23 cellular contexts compared by ENCODE assay signal in the genomic region with DNA sequence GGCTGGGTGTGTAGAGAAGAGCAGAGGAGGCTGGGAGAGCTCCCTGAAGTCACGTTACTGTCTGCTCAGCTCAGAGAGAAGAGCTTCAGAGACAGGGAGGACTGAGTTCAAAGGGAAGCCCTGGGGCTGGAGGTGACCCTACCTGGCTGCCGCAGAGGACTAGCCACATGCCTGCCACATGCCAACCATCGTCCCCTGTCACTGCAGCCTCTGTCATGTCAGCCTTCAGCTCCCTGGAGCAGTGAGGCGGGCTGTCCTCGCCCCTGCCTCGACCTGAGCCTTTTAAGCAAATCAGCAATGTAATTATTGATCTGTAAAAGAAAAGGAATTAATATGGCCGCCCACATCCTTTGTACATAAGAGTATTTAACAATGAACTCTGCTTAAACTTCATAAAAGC.
DNase-seq lines count a peak whose midpoint lies in the region; ATAC-seq and TF ChIP-seq lines count a peak whose summit lies in the region.
"Had no signal": no experiment of that assay in that cellular context is flagged by ENCODE, and none has a peak within 500 bp of the region (broad histone marks: within the 10 kb centered on the region; RNA-seq: fewer than 3 reads in every experiment).

No MANE protein-coding gene starts in this region.

- TF ChIP-seq CTCF in coronary artery (IDR thresholded peaks at IDR 0.05) = no peak
- no peak for TF ChIP-seq CTCF in testis (IDR thresholded peaks at IDR 0.05)
- no peak for TF ChIP-seq CTCF in BE2C (IDR thresholded peaks at IDR 0.05; ENCODE audit: low read depth, low read length)

- no peak for TF ChIP-seq POLR2A in testis (IDR thresholded peaks at IDR 0.05)

- no peaks in the 10 kb centered on the region for H3K36me3 Mint-ChIP-seq in activated CD8-positive, alpha-beta memory T cell treated with anti-CD3 and anti-CD28 coated beads, Interleukin-2, amount 10 ng/mL, durations not matched to agents 7 days and 5 days
- H3K36me3 Mint-ChIP-seq: CD14-positive monocyte had no signal

- H3K9me3 Mint-ChIP-seq in activated CD8-positive, alpha-beta memory T cell treated with anti-CD3 and anti-CD28 coated beads, Interleukin-2, amount 10 ng/mL, durations not matched to agents 7 days and 5 days (ENCODE audit: low read depth) = no peaks in the 10 kb centered on the region

- ATAC-seq in activated CD8-positive, alpha-beta memory T cell treated with anti-CD3 and anti-CD28 coated beads, Interleukin-2, amount 10 ng/mL, durations not matched to agents 7 days and 5 days = no peak

- no peaks in the 10 kb centered on the region for H3K36me3 ChIP-seq in testis (ENCODE audit: low read depth, missing control alignments)
- H3K36me3 ChIP-seq in BE2C = no peaks in the 10 kb centered on the region

- no peak overlapping the region for H3K4me3 Mint-ChIP-seq in activated CD8-positive, alpha-beta memory T cell treated with anti-CD3 and anti-CD28 coated beads, Interleukin-2, amount 10 ng/mL, durations not matched to agents 7 days and 5 days
- H3K4me3 Mint-ChIP-seq: CD14-positive monocyte had no signal

- H3K27me3 ChIP-seq in testis (no peaks in the 10 kb centered on the region), BE2C (no peaks in the 10 kb centered on the region)

- H3K9me3 ChIP-seq in testis (no peaks in the 10 kb centered on the region), BE2C (no peaks in the 10 kb centered on the region)

- H3K27me3 Mint-ChIP-seq in activated CD8-positive, alpha-beta memory T cell treated with anti-CD3 and anti-CD28 coated beads, Interleukin-2, amount 10 ng/mL, durations not matched to agents 7 days and 5 days = no peaks in the 10 kb centered on the region

- no peak overlapping the region for H3K4me3 ChIP-seq in coronary artery
- H3K4me3 ChIP-seq in testis = no peak overlapping the region
- H3K4me3 ChIP-seq in BE2C (ENCODE audit: low read depth, low read length) = no peak overlapping the region
- H3K4me3 ChIP-seq: SK-N-MC had no signal

- H3K4me1 ChIP-seq in testis = peaks cover 21% of the 10 kb centered on the region
- peaks cover 38% of the 10 kb centered on the region for H3K4me1 ChIP-seq in BE2C

- H3K4me1 Mint-ChIP-seq in activated CD8-positive, alpha-beta memory T cell treated with anti-CD3 and anti-CD28 coated beads, Interleukin-2, amount 10 ng/mL, durations not matched to agents 7 days and 5 days = peaks cover 5% of the 10 kb centered on the region

- no peak overlapping the region for H3K27ac ChIP-seq in coronary artery
- peak overlapping the region; percentile 30 to 33 for H3K27ac ChIP-seq in testis
- H3K27ac ChIP-seq: RWPE1, SK-N-MC had no signal

- H3K27ac Mint-ChIP-seq in activated CD8-positive, alpha-beta memory T cell treated with anti-CD3 and anti-CD28 coated beads, Interleukin-2, amount 10 ng/mL, durations not matched to agents 7 days and 5 days = no peak overlapping the region

- intact Hi-C loops in testis (cut with DNase I; ENCODE audit: low total_unique reads) = no loop called here

- CTCF ChIA-PET in activated CD8-positive, alpha-beta memory T cell treated with anti-CD3 and anti-CD28 coated beads, Interleukin-2, amount 10 ng/mL, durations not matched to agents 7 days and 5 days (lab: Charles Lee) = no interaction called here

- WGBS in testis, 2 donors = 91% methylated on average over 7 of the region's 7 CpGs

- peak; percentile 49 for DNase-seq in activated CD8-positive, alpha-beta memory T cell treated with anti-CD3 and anti-CD28 coated beads for 24 hours
- DNase-seq in activated CD8-positive, alpha-beta memory T cell treated with anti-CD3 and anti-CD28 coated beads, Interleukin-2, amount 10 ng/mL, durations not matched to agents 7 days and 5 days = no peak
- DNase-seq in coronary artery (ENCODE audit: low spot score) = peak; percentile 47
- DNase-seq in islet precursor cell = peak; percentile 44
- DNase-seq in testis = no peak
- DNase-seq in cerebellar cortex (ENCODE audit: low spot score) = no peak
- no peak for DNase-seq in activated naive CD4-positive, alpha-beta T cell treated with anti-CD3 and anti-CD28 coated beads, Interleukin-2, amount 50 U/mL, for 16 hours
- DNase-seq in BE2C = no peak
- DNase-seq: 8988T; DMS53; EL; Karpas-422; NCI-H1417 treated with DMSO at 0.1 percent for 48 hours; NCI-H187; NCI-H2107; NCI-H345; NCI-H524; NCI-H774; NK-92 treated with Interleukin-12 subunit alpha and Interleukin-12 subunit beta, amount 100 ng/mL, for 24 hours; SHP77 treated with DMSO at 0.1 percent for 48 hours had no signal

Comparison
In these comparisons a context has a peak if more than half of its experiments do, and no peak if none do; other contexts are left out.
1. DNase-seq: peak in activated CD8-positive, alpha-beta memory T cell treated with anti-CD3 and anti-CD28 coated beads for 24 hours (single experiment), coronary artery (single experiment) and islet precursor cell (single experiment); none in activated CD8-positive, alpha-beta memory T cell treated with anti-CD3 and anti-CD28 coated beads, Interleukin-2, amount 10 ng/mL, durations not matched to agents 7 days and 5 days (single experiment), testis (single experiment), cerebellar cortex (single experiment), activated naive CD4-positive, alpha-beta T cell treated with anti-CD3 and anti-CD28 coated beads, Interleukin-2, amount 50 U/mL, for 16 hours (single experiment) and BE2C (single experiment).
2. H3K27ac ChIP-seq: peak in testis (2 of 2); none in coronary artery (0 of 2).